ENCODE assay signal across 1 cellular context in the genomic region with DNA sequence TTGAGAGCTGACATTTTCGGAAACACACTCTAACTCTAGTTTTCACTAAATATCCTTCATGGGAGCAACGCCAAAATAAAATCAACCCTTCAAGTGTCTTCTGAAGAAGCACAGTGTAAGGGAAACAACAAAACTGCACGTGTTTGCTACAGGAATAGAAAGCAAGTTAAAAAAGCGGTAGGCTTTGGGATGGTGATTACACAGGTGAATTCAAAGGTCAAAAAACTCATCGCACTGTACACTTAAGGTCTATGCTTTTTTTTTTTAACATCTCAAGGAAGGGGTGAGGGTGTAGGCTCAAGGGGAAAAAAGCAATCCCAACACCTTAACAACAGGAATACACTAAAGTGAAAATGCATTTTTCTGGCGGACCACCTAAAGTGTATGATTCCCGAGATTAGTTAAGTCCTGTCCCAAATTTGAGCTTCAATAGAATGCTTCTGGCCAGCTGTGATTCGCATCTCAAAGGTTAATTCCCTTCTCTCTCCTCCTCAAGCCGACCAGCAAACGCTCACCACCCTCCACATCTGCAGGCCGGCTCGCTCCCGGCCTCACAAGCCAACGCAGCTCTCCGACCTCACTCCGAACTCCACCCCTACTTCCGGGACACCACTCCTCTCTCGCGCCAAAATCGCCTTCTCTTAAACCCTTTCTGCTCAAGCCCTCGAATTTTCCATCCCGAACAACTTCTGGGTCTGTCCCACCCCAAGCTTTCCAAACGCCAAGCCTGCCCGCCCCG.
TF ChIP-seq lines count a peak whose summit lies in the region.

No MANE protein-coding gene starts in this region.

TF ChIP-seq in IMR-90, 13 proteins besides CTCF, POLR2A, EP300 and RAD21:
- no peak for TF ChIP-seq RCOR1 (IDR thresholded peaks at IDR 0.05; ENCODE audit: insufficient replicate concordance, low read length)
- no peak for TF ChIP-seq FOS (IDR thresholded peaks at IDR 0.05; ENCODE audit: low read depth, low read length)
- no peak for TF ChIP-seq CHD1 (IDR thresholded peaks at IDR 0.05; ENCODE audit: low read depth, low read length)
- TF ChIP-seq, protein P1, sequence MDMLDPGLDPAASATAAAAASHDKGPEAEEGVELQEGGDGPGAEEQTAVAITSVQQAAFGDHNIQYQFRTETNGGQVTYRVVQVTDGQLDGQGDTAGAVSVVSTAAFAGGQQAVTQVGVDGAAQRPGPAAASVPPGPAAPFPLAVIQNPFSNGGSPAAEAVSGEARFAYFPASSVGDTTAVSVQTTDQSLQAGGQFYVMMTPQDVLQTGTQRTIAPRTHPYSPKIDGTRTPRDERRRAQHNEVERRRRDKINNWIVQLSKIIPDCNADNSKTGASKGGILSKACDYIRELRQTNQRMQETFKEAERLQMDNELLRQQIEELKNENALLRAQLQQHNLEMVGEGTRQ (IDR thresholded peaks at IDR 0.05; ENCODE audit: low read depth, low read length) = no peak
- TF ChIP-seq, protein P2, sequence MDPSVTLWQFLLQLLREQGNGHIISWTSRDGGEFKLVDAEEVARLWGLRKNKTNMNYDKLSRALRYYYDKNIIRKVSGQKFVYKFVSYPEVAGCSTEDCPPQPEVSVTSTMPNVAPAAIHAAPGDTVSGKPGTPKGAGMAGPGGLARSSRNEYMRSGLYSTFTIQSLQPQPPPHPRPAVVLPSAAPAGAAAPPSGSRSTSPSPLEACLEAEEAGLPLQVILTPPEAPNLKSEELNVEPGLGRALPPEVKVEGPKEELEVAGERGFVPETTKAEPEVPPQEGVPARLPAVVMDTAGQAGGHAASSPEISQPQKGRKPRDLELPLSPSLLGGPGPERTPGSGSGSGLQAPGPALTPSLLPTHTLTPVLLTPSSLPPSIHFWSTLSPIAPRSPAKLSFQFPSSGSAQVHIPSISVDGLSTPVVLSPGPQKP (IDR thresholded peaks at IDR 0.05; ENCODE audit: borderline replicate concordance, low read depth, low read length) = no peak
- no peak for TF ChIP-seq RFX5 (IDR thresholded peaks at IDR 0.05; ENCODE audit: low read depth, low read length)
- TF ChIP-seq CEBPB (IDR thresholded peaks at IDR 0.05; ENCODE audit: low read depth, low read length) = no peak
- TF ChIP-seq NFE2L2 (IDR thresholded peaks at IDR 0.05; ENCODE audit: low read depth, low read length) = no peak
- TF ChIP-seq SMC3 (IDR thresholded peaks at IDR 0.05; ENCODE audit: low read depth, low read length) = no peak
- TF ChIP-seq MXI1 (IDR thresholded peaks at IDR 0.05; ENCODE audit: borderline replicate concordance, low read depth, low read length) = no peak
TF ChIP-seq in IMR-90: peak in this region for 0.
